ENCODE assay signal across 7 cellular contexts in genomic region chr21:6499128-6499823, GRCh38.
A peak's percentile ranks its signal among the peaks of the same experiment; 100 is the strongest.
DNase-seq lines count a peak whose midpoint lies in the region; ATAC-seq and TF ChIP-seq lines count a peak whose summit lies in the region.
"Not testable (repeated sequence)": the region's sequence is repeated elsewhere in the genome, so short reads cannot be mapped to it uniquely, and the experiment has no call there.

No MANE protein-coding gene starts in this region.

- not testable (repeated sequence) for H3K9me3 Mint-ChIP-seq in WTC11

- DNase-seq in GM23248, result not testable (repeated sequence)
- DNase-seq in WTC11 (ENCODE audit: low spot score) (peak; percentile 36), right cardiac atrium (peak; percentile 5 to 92 (median 79)), psoas muscle (peak; percentile 80 to 92)
- peak; percentile 58 for DNase-seq in activated gamma-delta T cell treated with anti-CD3 and anti-CD28 coated beads, Interleukin-2, amount 50 U/mL, for 16 hours (ENCODE audit: low read depth)

- in situ Hi-C loops in GM23248 (cut with MboI), result not testable (repeated sequence)

- H3K9me2 ChIP-seq in GM23248 (ENCODE audit: insufficient read depth), result not testable (repeated sequence)

- not testable (repeated sequence) for H4K20me1 ChIP-seq in GM23248 (ENCODE audit: insufficient read depth)

- not testable (repeated sequence) for H3K27ac Mint-ChIP-seq in WTC11

- CTCF ChIA-PET in WTC11 (lab: Charles Lee), result not testable (repeated sequence)

- WGBS in GM23248 (ENCODE audit: low coverage in 1 of 2, low lambda C conversion rate in 2 of 2, missing lambda C conversion rate in 2 of 2), 2 experiments, result 0% methylated on average over 24 of the region's 66 CpGs; no CpG with 5 or more reads in 1 of the 2 experiments
- WGBS in right cardiac atrium, result 0% methylated on average over 13 of the region's 66 CpGs
- WGBS in psoas muscle, 3 donors, result 0 to 1% methylated on average over 11 to 23 of the region's 66 CpGs; no CpG with 5 or more reads in 1 of the 3 donors

- not testable (repeated sequence) for H3K9me3 ChIP-seq in GM23248 (ENCODE audit: low read depth); right cardiac atrium (ENCODE audit: control insufficient read depth, low read length); psoas muscle

- H3K36me3 ChIP-seq in GM23248 (ENCODE audit: low read depth); psoas muscle (ENCODE audit: insufficient read depth in 1 of 2, low read depth in 1 of 2): not testable (repeated sequence)

- H3K4me1 Mint-ChIP-seq in WTC11, result not testable (repeated sequence)

- not testable (repeated sequence) for H3K27me3 ChIP-seq in GM23248 (replicated peaks; ENCODE audit: insufficient read depth); right cardiac atrium (ENCODE audit: control insufficient read depth, insufficient read depth); psoas muscle (ENCODE audit: insufficient read depth in 3 of 3, low read length in 2 of 3)

- not testable (repeated sequence) for H3F3A ChIP-seq in GM23248 (ENCODE audit: insufficient read depth)

- not testable (repeated sequence) for H3K4me1 ChIP-seq in GM23248 (ENCODE audit: insufficient read depth); right cardiac atrium (ENCODE audit: control insufficient read depth, insufficient read depth, low read length); psoas muscle

- peak; percentile 75 for ATAC-seq in GM18909 (IDR thresholded peaks at IDR 0.05; ENCODE audit: poor library complexity, unreplicated experiment)
- ATAC-seq in HG03139 (IDR thresholded peaks at IDR 0.05; ENCODE audit: unreplicated experiment), result peak; percentile 53
- ATAC-seq in WTC11, result peak; percentile 88
- peak; percentile 99 for ATAC-seq in right cardiac atrium
- peak; percentile 98 to 99 (median 98) for ATAC-seq in psoas muscle

- H3K9ac ChIP-seq in GM23248, result peak overlapping the region; percentile 85; the same call in 1 of the 2 replicates

- H2AFZ ChIP-seq in GM23248, result not testable (repeated sequence)

- H3K4me3 Mint-ChIP-seq in WTC11, result not testable (repeated sequence)

- not testable (repeated sequence) for H3K27me3 Mint-ChIP-seq in WTC11 (ENCODE audit: low read depth)

- H3K4me3 ChIP-seq in GM23248; right cardiac atrium (ENCODE audit: low read length); psoas muscle: not testable (repeated sequence)

- not testable (repeated sequence) for H3K79me2 ChIP-seq in GM23248 (ENCODE audit: insufficient read depth)

- not testable (repeated sequence) for H3K4me2 ChIP-seq in GM23248 (ENCODE audit: unreplicated experiment)

- H3K27ac ChIP-seq in GM23248; right cardiac atrium (ENCODE audit: low read length); psoas muscle: not testable (repeated sequence)

- POLR2A ChIA-PET in WTC11 (lab: Charles Lee), result not testable (repeated sequence)

- H3K36me3 Mint-ChIP-seq in WTC11, result not testable (repeated sequence)

- intact Hi-C loops in right cardiac atrium (cut with DNase I); psoas muscle (cut with DNase I): not testable (repeated sequence)

- TF ChIP-seq CTCF in WTC11 (IDR thresholded peaks at IDR 0.05); psoas muscle (IDR thresholded peaks at IDR 0.05): not testable (repeated sequence)
